21 cellular contexts compared by ENCODE assay signal in the genomic region with DNA sequence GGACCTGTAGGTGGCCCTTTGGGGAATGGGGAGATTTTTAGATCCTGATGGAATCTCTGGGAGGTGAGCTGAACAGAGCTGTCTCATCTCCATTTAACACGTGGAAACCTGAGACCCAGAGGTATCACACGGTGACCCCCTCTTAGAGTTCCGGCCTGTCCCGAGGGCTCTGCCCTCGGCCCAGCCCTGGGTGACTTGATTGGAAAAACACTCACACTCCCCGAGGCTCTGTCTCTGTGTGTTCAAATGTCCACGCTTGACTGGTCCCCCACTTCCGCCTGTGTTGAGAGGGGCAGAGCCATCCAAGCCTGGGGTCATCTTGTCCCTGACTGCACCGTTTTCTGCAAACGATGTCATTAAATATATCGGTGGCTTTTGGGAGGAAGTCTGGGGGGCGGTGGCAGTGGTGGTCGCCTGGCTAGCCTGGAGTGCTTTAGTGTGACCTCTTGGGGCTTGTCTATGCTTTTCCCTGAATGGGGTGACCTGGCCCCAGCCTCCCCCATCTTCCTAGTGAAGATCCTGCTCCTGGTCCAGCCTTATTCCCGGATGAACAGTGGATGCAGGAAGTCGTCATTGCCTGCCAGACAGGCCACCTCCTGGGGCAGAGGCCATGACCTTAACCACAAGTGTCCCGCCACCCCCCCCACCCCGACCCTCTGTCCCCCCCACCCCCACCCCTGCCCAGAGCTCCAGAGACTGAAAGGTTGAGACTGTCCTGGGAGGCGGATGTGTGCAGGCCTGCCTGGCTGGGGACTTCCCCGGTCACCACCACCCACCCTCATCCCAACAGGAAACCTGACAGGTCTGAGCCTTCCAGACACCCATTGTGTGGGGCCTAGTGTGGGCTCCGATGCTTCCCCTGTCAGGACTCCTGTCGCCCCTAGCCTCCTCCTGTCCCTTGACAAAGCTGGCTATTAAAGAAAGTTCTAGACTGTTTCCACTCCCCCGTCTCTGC. TPM values are rescaled to one million over a fixed set of nuclear protein-coding genes. Genes with fewer than 3 reads are reported as not detected.
DNase-seq lines count a peak whose midpoint lies in the region; ATAC-seq and TF ChIP-seq lines count a peak whose summit lies in the region.
"Had no signal": no experiment of that assay in that cellular context is flagged by ENCODE, and none has a peak within 500 bp of the region (broad histone marks: within the 10 kb centered on the region; RNA-seq: fewer than 3 reads in every experiment).

No MANE protein-coding gene starts in this region.

- intact Hi-C loops in body of pancreas (cut with DNase I), result no loop called here
- intact Hi-C loops in right lobe of liver (cut with DNase I), result no loop called here
- intact Hi-C loops in gastrocnemius medialis (cut with DNase I; ENCODE audit: low total_unique reads), result no loop called here

- in situ Hi-C loops in gastrocnemius medialis (cut with MboI; ENCODE audit: low sequenced_read_pairs in 4 of 4), result no loop called here

- H3K9me3 ChIP-seq in body of pancreas (no peaks in the 10 kb centered on the region), right lobe of liver (no peaks in the 10 kb centered on the region), gastrocnemius medialis (no peaks in the 10 kb centered on the region)
- H3K9me3 ChIP-seq: lower lobe of right lung, tibial nerve had no signal

- H3K4me3 ChIP-seq in body of pancreas (no peak overlapping the region), right lobe of liver (no peak overlapping the region), gastrocnemius medialis (no peak overlapping the region)
- H3K4me3 ChIP-seq: coronary artery, lower lobe of right lung, skin epidermis, tibial nerve had no signal

- TF ChIP-seq POLR2A in body of pancreas (IDR thresholded peaks at IDR 0.05) (no peak), right lobe of liver (IDR thresholded peaks at IDR 0.05) (no peak), gastrocnemius medialis (IDR thresholded peaks at IDR 0.05) (no peak)

- peak; percentile 30 for DNase-seq in HK-2 (ENCODE audit: unreplicated experiment)
- no peak for DNase-seq in body of pancreas
- peak in 1 of 3 donors; percentile 33 for DNase-seq in right lobe of liver
- DNase-seq in gastrocnemius medialis, result no peak
- DNase-seq in activated CD4-positive, CD25-positive, alpha-beta regulatory T cell (lab: John Stamatoyannopoulos, UW), result no peak
- DNase-seq in nucleus accumbens (lab: John Stamatoyannopoulos, UW), result no peak
- DNase-seq in NCI-H524 treated with DMSO at 0.1 percent for 48 hours (lab: John Stamatoyannopoulos, UW), result no peak
- no peak for DNase-seq in anterior cingulate cortex (lab: John Stamatoyannopoulos, UW)
- DNase-seq: activated CD4-positive, alpha-beta T cell treated with anti-CD3 and anti-CD28 coated beads for 4 hours; activated naive CD8-positive, alpha-beta T cell treated with anti-CD3 and anti-CD28 coated beads for 36 hours; DMS79 treated with DMSO at 0.1 percent for 48 hours; lower lobe of right lung; NCI-H1105; NCI-H510A treated with DMSO at 0.1 percent for 48 hours; stimulated activated CD4-positive, alpha-beta T cell treated with anti-CD3 and anti-CD28 coated beads, Interleukin-2, amount 100 ng/mL, for 48 hours; stimulated activated naive CD8-positive, alpha-beta T cell treated with anti-CD3 and anti-CD28 coated beads, Interleukin-15, Interleukin-2, amounts not matched to agents 100 U/mL and 50 U/mL, for 24 hours; SW 1271 had no signal

- H3K36me3 ChIP-seq in body of pancreas (replicated peaks in 1 of 2; ENCODE audit: insufficient read depth in 1 of 2, low read depth in 2 of 2), result no peaks in the 10 kb centered on the region
- no peaks in the 10 kb centered on the region for H3K36me3 ChIP-seq in right lobe of liver
- H3K36me3 ChIP-seq in gastrocnemius medialis, result no peaks in the 10 kb centered on the region
- H3K36me3 ChIP-seq: lower lobe of right lung, tibial nerve had no signal

- TF ChIP-seq CTCF in body of pancreas (IDR thresholded peaks at IDR 0.05), result no peak
- TF ChIP-seq CTCF in right lobe of liver (IDR thresholded peaks at IDR 0.05), result no peak
- TF ChIP-seq CTCF in gastrocnemius medialis (IDR thresholded peaks at IDR 0.05 in 4 of 5, conservative IDR thresholded peaks at IDR 0.05 in 1 of 5), result no peak

- H3K27me3 ChIP-seq in body of pancreas (no peaks in the 10 kb centered on the region), right lobe of liver (no peaks in the 10 kb centered on the region), gastrocnemius medialis (no peaks in the 10 kb centered on the region)
- H3K27me3 ChIP-seq: tibial nerve had no signal

- H3K4me1 ChIP-seq in body of pancreas (peaks cover 35% of the 10 kb centered on the region), right lobe of liver (peaks cover 0 to 12% (median 5%) of the 10 kb centered on the region in 4 donors), gastrocnemius medialis (peaks cover 32 to 45% of the 10 kb centered on the region in 2 donors)

- WGBS in body of pancreas, 2 donors, result 78 to 83% methylated on average over 20 of the region's 22 CpGs
- 45% methylated on average over 5 of the region's 22 CpGs for WGBS in right lobe of liver (ENCODE audit: insufficient coverage, low coverage, low lambda C conversion rate, missing lambda C conversion rate)

- no peak for ATAC-seq in body of pancreas
- ATAC-seq in right lobe of liver, result peak; percentile 15 to 54 (median 38)
- ATAC-seq in gastrocnemius medialis, result no peak
- ATAC-seq: activated T-helper 17 cell treated with anti-CD3 and anti-CD28 coated beads, Interleukin-2, amount 50 U/mL, for 72 hours; lower lobe of right lung; stimulated activated naive CD8-positive, alpha-beta T cell treated with anti-CD3 and anti-CD28 coated beads, Interleukin-15, Interleukin-2, amounts not matched to agents 100 U/mL and 50 U/mL, for 24 hours had no signal

- H3K27ac ChIP-seq in body of pancreas (peak overlapping the region in 3 of 4 donors; percentile 58 to 83 (median 67)), right lobe of liver (no peak overlapping the region), gastrocnemius medialis (peak overlapping the region; percentile 36 to 60 (median 50))
- H3K27ac ChIP-seq: coronary artery, lower lobe of right lung, tibial nerve had no signal

RNA-seq across cellular contexts. Expression of a gene that starts 5.3 kb away (rescaled TPM):
- total RNA-seq in body of pancreas (10 to 100 TPM; 25.2 to 34.9 TPM), right lobe of liver (10 to 100 TPM; 15.1 to 21.6 (median 19.0) TPM), gastrocnemius medialis (10 to 100 TPM; 22.7 to 68.2 (median 37.4) TPM)

Comparison
In these comparisons a context has a peak if more than half of its experiments do, and no peak if none do; other contexts are left out.
1. ATAC-seq: peak in right lobe of liver (4 of 4); none in body of pancreas (single experiment) and gastrocnemius medialis (0 of 2).
2. H3K27ac ChIP-seq: peak in body of pancreas (3 of 4) and gastrocnemius medialis (4 of 4); none in right lobe of liver (0 of 3).